13 cellular contexts compared by ENCODE assay signal in the genomic region with DNA sequence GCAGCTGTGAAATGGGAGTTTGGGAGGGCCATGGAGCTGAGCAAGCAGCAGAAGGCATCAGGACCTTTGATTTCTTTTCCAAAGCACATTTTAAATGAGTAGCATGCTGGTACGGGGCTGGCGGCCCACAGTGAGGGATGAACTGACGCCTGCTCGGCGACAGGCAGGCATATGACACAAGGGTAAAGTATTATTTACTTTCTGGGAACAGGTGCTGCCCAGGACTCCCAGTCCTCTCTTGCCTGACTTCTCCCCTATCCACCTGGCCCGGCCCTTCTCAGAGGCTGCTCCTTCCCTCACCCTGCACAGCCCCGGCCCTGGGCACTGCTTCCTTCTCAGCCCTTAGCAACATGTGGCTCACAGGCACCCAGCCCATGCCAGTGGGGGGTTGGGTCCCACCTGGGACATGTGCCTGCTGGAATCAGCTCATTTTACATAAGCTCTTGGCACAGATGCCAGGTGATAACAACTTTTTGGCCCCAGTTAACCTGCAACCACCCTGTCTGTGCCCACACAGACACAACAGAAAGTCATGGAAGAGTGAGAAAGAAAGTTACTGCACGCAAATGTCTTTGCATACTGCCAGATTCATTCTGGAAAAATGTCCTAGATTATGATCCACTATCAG.
DNase-seq lines count a peak whose midpoint lies in the region; ATAC-seq and TF ChIP-seq lines count a peak whose summit lies in the region.
"Had no signal": no experiment of that assay in that cellular context is flagged by ENCODE, and none has a peak within 500 bp of the region (broad histone marks: within the 10 kb centered on the region; RNA-seq: fewer than 3 reads in every experiment).

No MANE protein-coding gene starts in this region.

- CTCF ChIA-PET in activated CD8-positive, alpha-beta T cell treated with anti-CD3 and anti-CD28 coated beads for 36 hours (lab: Charles Lee): interaction anchor here (1.6 to 3.8 kb wide), 2 partner anchors 10 to 193 kb away, joined by 5 to 40 read pairs; no protein-coding TSS in a partner anchor

- H3K36me3 ChIP-seq in mucosa of stomach (ENCODE audit: control insufficient read depth, insufficient read depth, low read length): no peaks in the 10 kb centered on the region
- H3K36me3 ChIP-seq: BLaER1 treated with 17β-estradiol and CSF1 and Interleukin-3, amounts not matched to agents 10 nM and 100 nM had no signal

- H3K4me1 Mint-ChIP-seq in activated CD8-positive, alpha-beta T cell treated with anti-CD3 and anti-CD28 coated beads for 36 hours (ENCODE audit: low read depth): no peaks in the 10 kb centered on the region

- intact Hi-C loops in activated CD8-positive, alpha-beta T cell treated with anti-CD3 and anti-CD28 coated beads for 36 hours (cut with micrococcal nuclease): no loop called here

- H3K4me3 ChIP-seq in AG10803 (ENCODE audit: low read length) (no peak overlapping the region), coronary artery (no peak overlapping the region), mucosa of stomach (ENCODE audit: low read length) (no peak overlapping the region)
- H3K4me3 ChIP-seq: BLaER1 treated with 17β-estradiol and CSF1 and Interleukin-3, amounts not matched to agents 10 nM and 100 nM; skin epidermis had no signal

- no peak overlapping the region for H3K27ac Mint-ChIP-seq in activated CD8-positive, alpha-beta T cell treated with anti-CD3 and anti-CD28 coated beads for 36 hours
- H3K27ac Mint-ChIP-seq: mesothelial cell of epicardium; T-helper 1 cell treated with Interleukin-12 subunit alpha and Interleukin-12 subunit beta and Interleukin-4 antibody, amounts not matched to agents 30 μg/mL and 1 μg/mL, for 36 hours had no signal

- ATAC-seq in GM19328 (IDR thresholded peaks at IDR 0.05; ENCODE audit: unreplicated experiment) (no peak), GM21619 (IDR thresholded peaks at IDR 0.05; ENCODE audit: unreplicated experiment) (no peak)
- no peak for ATAC-seq in activated CD8-positive, alpha-beta T cell treated with anti-CD3 and anti-CD28 coated beads for 36 hours

- POLR2A ChIA-PET in activated CD8-positive, alpha-beta T cell treated with anti-CD3 and anti-CD28 coated beads for 36 hours (lab: Charles Lee): interaction anchor here (1.1 kb wide), 1 partner anchor 103 kb away, joined by 3 read pairs; no protein-coding TSS in a partner anchor

- H3K27me3 ChIP-seq in mucosa of stomach (ENCODE audit: control insufficient read depth, insufficient read depth, low read length): no peaks in the 10 kb centered on the region
- H3K27me3 ChIP-seq: BLaER1 treated with 17β-estradiol and CSF1 and Interleukin-3, amounts not matched to agents 10 nM and 100 nM had no signal

- peak; percentile 56 for DNase-seq in AG10803 (ENCODE audit: low read depth)
- peak; percentile 71 for DNase-seq in NCI-H1105 (lab: John Stamatoyannopoulos, UW)
- DNase-seq in coronary artery (ENCODE audit: low spot score): peak; percentile 67
- no peak for DNase-seq in activated CD8-positive, alpha-beta T cell treated with anti-CD3 and anti-CD28 coated beads for 36 hours
- DNase-seq in RKO (ENCODE audit: low spot score): no peak
- DNase-seq: NCI-H446 treated with DMSO at 0.1 percent for 48 hours had no signal

- H3K9me3 ChIP-seq in mucosa of stomach (ENCODE audit: control insufficient read depth, low read length): no peaks in the 10 kb centered on the region
- H3K9me3 ChIP-seq: BLaER1 treated with 17β-estradiol and CSF1 and Interleukin-3, amounts not matched to agents 10 nM and 100 nM had no signal

- H3K4me1 ChIP-seq in mucosa of stomach (ENCODE audit: control insufficient read depth, insufficient read depth, low read length): peaks cover 40% of the 10 kb centered on the region
- H3K4me1 ChIP-seq: BLaER1 treated with 17β-estradiol and CSF1 and Interleukin-3, amounts not matched to agents 10 nM and 100 nM had no signal

- H3K4me3 Mint-ChIP-seq in activated CD8-positive, alpha-beta T cell treated with anti-CD3 and anti-CD28 coated beads for 36 hours: no peak overlapping the region
- H3K4me3 Mint-ChIP-seq: mesothelial cell of epicardium; T-helper 1 cell treated with Interleukin-12 subunit alpha and Interleukin-12 subunit beta and Interleukin-4 antibody, amounts not matched to agents 30 μg/mL and 1 μg/mL, for 36 hours had no signal

- H3K27me3 Mint-ChIP-seq in activated CD8-positive, alpha-beta T cell treated with anti-CD3 and anti-CD28 coated beads for 36 hours: no peaks in the 10 kb centered on the region

- TF ChIP-seq CTCF in AG10803 (conservative IDR thresholded peaks at IDR 0.05; ENCODE audit: low read length) (no peak), coronary artery (IDR thresholded peaks at IDR 0.05) (no peak)
- TF ChIP-seq CTCF in activated CD8-positive, alpha-beta T cell treated with anti-CD3 and anti-CD28 coated beads for 36 hours (IDR thresholded peaks at IDR 0.05): no peak

- H3K9me3 Mint-ChIP-seq in activated CD8-positive, alpha-beta T cell treated with anti-CD3 and anti-CD28 coated beads for 36 hours: no peaks in the 10 kb centered on the region
- H3K9me3 Mint-ChIP-seq: T-helper 1 cell treated with Interleukin-12 subunit alpha and Interleukin-12 subunit beta and Interleukin-4 antibody, amounts not matched to agents 30 μg/mL and 1 μg/mL, for 36 hours had no signal

- peak overlapping the region in 1 of 2 donors; percentile 10 for H3K27ac ChIP-seq in coronary artery
- H3K27ac ChIP-seq: BLaER1 treated with 17β-estradiol and CSF1 and Interleukin-3, amounts not matched to agents 10 nM and 100 nM had no signal

- peak overlapping the region; percentile 22 for H3K9ac ChIP-seq in mucosa of stomach (ENCODE audit: low read length)
- H3K9ac ChIP-seq: BLaER1 treated with 17β-estradiol and CSF1 and Interleukin-3, amounts not matched to agents 10 nM and 100 nM had no signal

- H3K36me3 Mint-ChIP-seq in activated CD8-positive, alpha-beta T cell treated with anti-CD3 and anti-CD28 coated beads for 36 hours (ENCODE audit: low read depth): no peaks in the 10 kb centered on the region
- H3K36me3 Mint-ChIP-seq: mesothelial cell of epicardium had no signal

Comparison
In these comparisons a context has a peak if more than half of its experiments do, and no peak if none do; other contexts are left out.
1. DNase-seq: peak in AG10803 (single experiment), NCI-H1105 (single experiment) and coronary artery (single experiment); none in activated CD8-positive, alpha-beta T cell treated with anti-CD3 and anti-CD28 coated beads for 36 hours (single experiment) and RKO (single experiment).